Comparison of ENCODE assay signal across 7 cellular contexts in genomic region chr5:76082790-76083554, GRCh38. TPM values are rescaled to one million over a fixed set of nuclear protein-coding genes. Genes with fewer than 3 reads are reported as not detected.
DNase-seq lines count a peak whose midpoint lies in the region; ATAC-seq, FAIRE-seq and TF ChIP-seq lines count a peak whose summit lies in the region.

A gene with protein sequence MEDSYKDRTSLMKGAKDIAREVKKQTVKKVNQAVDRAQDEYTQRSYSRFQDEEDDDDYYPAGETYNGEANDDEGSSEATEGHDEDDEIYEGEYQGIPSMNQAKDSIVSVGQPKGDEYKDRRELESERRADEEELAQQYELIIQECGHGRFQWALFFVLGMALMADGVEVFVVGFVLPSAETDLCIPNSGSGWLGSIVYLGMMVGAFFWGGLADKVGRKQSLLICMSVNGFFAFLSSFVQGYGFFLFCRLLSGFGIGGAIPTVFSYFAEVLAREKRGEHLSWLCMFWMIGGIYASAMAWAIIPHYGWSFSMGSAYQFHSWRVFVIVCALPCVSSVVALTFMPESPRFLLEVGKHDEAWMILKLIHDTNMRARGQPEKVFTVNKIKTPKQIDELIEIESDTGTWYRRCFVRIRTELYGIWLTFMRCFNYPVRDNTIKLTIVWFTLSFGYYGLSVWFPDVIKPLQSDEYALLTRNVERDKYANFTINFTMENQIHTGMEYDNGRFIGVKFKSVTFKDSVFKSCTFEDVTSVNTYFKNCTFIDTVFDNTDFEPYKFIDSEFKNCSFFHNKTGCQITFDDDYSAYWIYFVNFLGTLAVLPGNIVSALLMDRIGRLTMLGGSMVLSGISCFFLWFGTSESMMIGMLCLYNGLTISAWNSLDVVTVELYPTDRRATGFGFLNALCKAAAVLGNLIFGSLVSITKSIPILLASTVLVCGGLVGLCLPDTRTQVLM (plus strand): TSS chr5:76083383. CDS start chr5:76131751, 48,368 bp downstream.

- WGBS in transverse colon (ENCODE audit: low coverage in 1 of 2), 2 donors, result 0 to 9% methylated on average over 6 to 41 of the region's 63 CpGs

- in situ Hi-C loops in transverse colon (cut with MboI; ENCODE audit: low pct_ligation_motif_present in 1 of 4, low pct_unique_long_range_greater_than_20kb in 1 of 4, low sequenced_read_pairs in 3 of 4), result no loop called here

- peaks cover 0 to 32% (median 27%) of the 10 kb centered on the region in 4 donors for H3K4me1 ChIP-seq in transverse colon

- H3K36me3 Mint-ChIP-seq in brain, result no peaks in the 10 kb centered on the region

- H3K4me1 Mint-ChIP-seq in brain, result peaks cover 34% of the 10 kb centered on the region

- H3K9me3 ChIP-seq in transverse colon, result no peaks in the 10 kb centered on the region

- H3K27me3 Mint-ChIP-seq in brain, result peaks cover 90% of the 10 kb centered on the region

- intact Hi-C loops in transverse colon (cut with DNase I; ENCODE audit: low total_unique reads), result no loop called here

- H3K27ac Mint-ChIP-seq in brain, result peak within 1 kb of the TSS in 3 of 5 experiments; percentile 5 to 88 (median 56)

- no peaks in the 10 kb centered on the region for H3K36me3 ChIP-seq in transverse colon

- H3K4me3 ChIP-seq in transverse colon, result peak within 1 kb of the TSS in 3 of 4 donors; percentile 19 to 46 (median 30)

- peaks cover 82% of the 10 kb centered on the region for H3K27me3 ChIP-seq in transverse colon

- TF ChIP-seq EP300 in transverse colon (IDR thresholded peaks at IDR 0.05; ENCODE audit: low read depth), result no peak

- FAIRE-seq in GM12891 (lab: Jason Lieb, UNC), result no peak

- TF ChIP-seq POLR2A in GM12891 (IDR thresholded peaks at IDR 0.05; ENCODE audit: low read depth, low read length) (no peak), transverse colon (IDR thresholded peaks at IDR 0.05) (peak; percentile 19)

- DNase-seq in GM12891 (ENCODE audit: insufficient read length, low spot score) (peak; percentile 49), NCI-H748 treated with DMSO at 0.1 percent for 48 hours (lab: John Stamatoyannopoulos, UW) (peak; percentile 54), mesenteric fat pad (ENCODE audit: low spot score) (peak; percentile 89), transverse colon (peak; percentile 26), foreskin melanocyte (no peak)

- TF ChIP-seq CTCF in brain (conservative IDR thresholded peaks at IDR 0.05), result no peak
- no peak for TF ChIP-seq CTCF in transverse colon (IDR thresholded peaks at IDR 0.05)

- H3K27ac ChIP-seq in transverse colon, result no peak within 1 kb of the TSS

- ATAC-seq in HG03025 (IDR thresholded peaks at IDR 0.05; ENCODE audit: low FRiP score, unreplicated experiment), result no peak

- H3K9me3 Mint-ChIP-seq in brain, result peaks cover 0 to 7% (median 0%) of the 10 kb centered on the region in 5 experiments

- peak within 1 kb of the TSS; percentile 84 to 91 (median 88) for H3K4me3 Mint-ChIP-seq in brain

TF ChIP-seq in GM12891, 5 proteins besides CTCF, POLR2A, EP300 and RAD21:
- no peak for TF ChIP-seq POLR2AphosphoS5 (IDR thresholded peaks at IDR 0.05; ENCODE audit: low read depth, low read length)
- no peak for TF ChIP-seq SPI1 (IDR thresholded peaks at IDR 0.05; ENCODE audit: low read depth, low read length)
- no peak for TF ChIP-seq POU2F2 (IDR thresholded peaks at IDR 0.05; ENCODE audit: low read depth, low read length)
- TF ChIP-seq PAX5 (IDR thresholded peaks at IDR 0.05; ENCODE audit: insufficient read depth, low read length, severe bottlenecking), result no peak
- TF ChIP-seq TAF1 (IDR thresholded peaks at IDR 0.05; ENCODE audit: low read depth, low read length), result no peak

RNA-seq across cellular contexts. Expression of the gene that starts here (rescaled TPM):
- not detected for polyA plus RNA-seq in GM12891 (2012; ENCODE audit: low read depth, missing spikeins)
- polyA plus RNA-seq in brain (ENCODE audit: insufficient read depth, low read depth, low replicate concordance), result 0.53 TPM
- total RNA-seq in mesenteric fat pad (not detected), transverse colon (1 to 10 TPM in 1 of 4 donors, under 1 TPM in 3; 0.16 to 2.6 (median 0.30) TPM)

Comparison
In these comparisons a context has a peak if more than half of its experiments do, and no peak if none do; other contexts are left out.
1. Peak in DNase-seq in mesenteric fat pad; RNA of the gene not detected or under 1 TPM.